ENCODE assay signal across 29 cellular contexts in the genomic region with DNA sequence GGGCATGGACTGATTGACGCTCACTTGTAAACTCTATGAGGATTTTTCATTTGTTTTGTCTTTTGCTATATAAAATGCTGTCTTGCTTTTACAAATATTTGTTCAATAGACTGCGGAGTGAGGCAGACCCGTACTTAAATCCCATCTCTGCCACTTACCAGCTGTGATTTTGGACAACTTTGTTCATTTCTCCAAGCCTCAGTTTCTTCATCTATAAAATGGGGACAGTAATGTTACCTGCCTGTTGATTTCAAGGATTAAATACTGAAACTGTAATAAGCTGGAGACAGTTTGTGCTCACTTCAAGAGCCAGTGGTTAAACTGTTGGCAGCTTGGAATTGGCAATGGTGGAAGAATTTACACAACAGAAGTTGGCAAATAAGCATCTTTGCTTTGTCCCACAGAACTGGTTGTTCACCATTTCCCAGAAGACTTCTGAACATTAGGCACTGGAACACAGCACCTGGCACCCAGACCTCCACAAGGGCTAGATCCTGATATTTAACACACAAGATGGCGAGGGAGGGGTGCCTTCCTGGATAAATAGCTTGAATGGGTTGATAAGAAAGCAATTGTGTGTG.
"Had no signal": no experiment of that assay in that cellular context is flagged by ENCODE, and none has a peak within 500 bp of the region (broad histone marks: within the 10 kb centered on the region; RNA-seq: fewer than 3 reads in every experiment).

No MANE protein-coding gene starts in this region.

- H3K27ac ChIP-seq: neutrophil, ovary, parathyroid adenoma, psoas muscle, skin epidermis, spleen, suprapubic skin, testis, tibial artery, transverse colon, upper lobe of right lung, uterus had no signal

- DNase-seq: naive thymus-derived CD8-positive, alpha-beta T cell; nephron progenitor cell; nucleus accumbens; ovary; psoas muscle; right cardiac atrium; spleen; stimulated activated CD4-positive, alpha-beta T cell treated with anti-CD3 and anti-CD28 coated beads, Interleukin-12 subunit alpha, Interleukin-12 subunit beta, amount 100 ng/mL, for 4 hours; stimulated activated CD4-positive, alpha-beta T cell treated with anti-CD3 and anti-CD28 coated beads, Interleukin-1b, Interleukin-23, amount 100 ng/mL, for 48 hours; stimulated activated CD4-positive, alpha-beta T cell treated with anti-CD3 and anti-CD28 coated beads, Interleukin-4, amount 100 ng/mL, for 1 hour; stimulated activated CD4-positive, alpha-beta T cell treated with anti-CD3 and anti-CD28 coated beads, Interleukin-4, amount 100 ng/mL, for 4 hours; stimulated activated CD8-positive, alpha-beta memory T cell treated with anti-CD3 and anti-CD28 coated beads, Interleukin-4, amount 100 ng/mL, for 48 hours; stimulated activated naive CD4-positive, alpha-beta T cell; stimulated activated naive CD8-positive, alpha-beta T cell treated with anti-CD3 and anti-CD28 coated beads, Interleukin-15, amount 100 ng/mL, for 72 hours; stimulated activated naive CD8-positive, alpha-beta T cell treated with anti-CD3 and anti-CD28 coated beads, Interleukin-15, Interleukin-2, amounts not matched to agents 100 U/mL and 50 U/mL, for 24 hours; substantia nigra; testis; tibial artery; transverse colon; upper lobe of right lung; uterus had no signal

- H3K36me3 ChIP-seq: neutrophil, ovary, spleen, suprapubic skin, tibial artery, transverse colon, upper lobe of right lung, uterus had no signal

- H3K9me3 ChIP-seq: neutrophil, ovary, spleen, suprapubic skin, testis, tibial artery, transverse colon, upper lobe of right lung, uterus had no signal

- H3K27me3 ChIP-seq: neutrophil, ovary, spleen, suprapubic skin, testis, tibial artery, transverse colon, upper lobe of right lung, uterus had no signal

- H3K4me1 ChIP-seq: parathyroid adenoma, psoas muscle, spleen, suprapubic skin, testis, tibial artery, transverse colon, upper lobe of right lung, uterus had no signal

- H3K4me3 ChIP-seq: ovary, psoas muscle, skin epidermis, smooth muscle cell, spleen, suprapubic skin, testis, tibial artery, transverse colon, upper lobe of right lung, uterus had no signal

- ATAC-seq: naive thymus-derived CD8-positive, alpha-beta T cell; natural killer cell treated with Interleukin-12 subunit alpha and Interleukin-12 subunit beta and Interleukin-15 and Interleukin-18, amount 100 ng/mL, for 72 hours; psoas muscle; right cardiac atrium; sciatic nerve; stimulated activated memory B cell treated with anti-CD40 and anti-IgM and Interleukin-4, amounts not matched to agents 10 μg/mL and 1 μg/mL and 100 μg/mL, for 72 hours; stimulated activated naive CD8-positive, alpha-beta T cell treated with anti-CD3 and anti-CD28 coated beads, Interleukin-15, amount 100 ng/mL, for 72 hours; stimulated activated naive CD8-positive, alpha-beta T cell treated with anti-CD3 and anti-CD28 coated beads, Interleukin-15, Interleukin-2, amounts not matched to agents 100 U/mL and 50 U/mL, for 24 hours; upper lobe of right lung had no signal
